In genomic region chr10:107442035-107442505, GRCh38 we compare ENCODE assay signal across 10 cellular contexts.
DNase-seq lines count a peak whose midpoint lies in the region; ATAC-seq and TF ChIP-seq lines count a peak whose summit lies in the region.
"Had no signal": no experiment of that assay in that cellular context is flagged by ENCODE, and none has a peak within 500 bp of the region (broad histone marks: within the 10 kb centered on the region; RNA-seq: fewer than 3 reads in every experiment).

No MANE protein-coding gene starts in this region.

- no peak overlapping the region for H3K4me2 ChIP-seq in mammary epithelial cell (ENCODE audit: insufficient read depth, low read depth, low read length)

- no peaks in the 10 kb centered on the region for H4K20me1 ChIP-seq in mammary epithelial cell (ENCODE audit: insufficient read depth, low read length)

- no peaks in the 10 kb centered on the region for H3K27me3 ChIP-seq in mammary epithelial cell (ENCODE audit: insufficient read depth, low read length)
- no peaks in the 10 kb centered on the region for H3K27me3 ChIP-seq in right lobe of liver

- no peak for TF ChIP-seq POLR2A in right lobe of liver (IDR thresholded peaks at IDR 0.05)

- no peak for TF ChIP-seq CTCF in GM20000 (IDR thresholded peaks at IDR 0.05; ENCODE audit: extremely low read depth, missing control alignments)
- TF ChIP-seq CTCF in mammary epithelial cell (conservative IDR thresholded peaks at IDR 0.05 in 1 of 2, IDR thresholded peaks at IDR 0.05 in 1 of 2; ENCODE audit: extremely low read depth in 1 of 2, insufficient read depth in 1 of 2, low read depth in 1 of 2, low read length in 2 of 2): no peak
- no peak for TF ChIP-seq CTCF in right lobe of liver (IDR thresholded peaks at IDR 0.05)

- intact Hi-C loops in mammary epithelial cell (cut with micrococcal nuclease) (no loop called here), right lobe of liver (cut with DNase I) (no loop called here), left cardiac atrium (cut with DNase I) (no loop called here)

- DNase-seq in AG20443 (ENCODE audit: low spot score) (peak; percentile 41), GM20000 (ENCODE audit: low spot score) (peak; percentile 49), mammary epithelial cell (peak; percentile 82), right lobe of liver (no peak), NCI-H1930 (lab: John Stamatoyannopoulos, UW) (no peak), left cardiac atrium (no peak), NAMALWA (ENCODE audit: low spot score) (no peak)
- DNase-seq: CD4-positive, alpha-beta T cell; Kasumi-1 had no signal

- H3K4me3 ChIP-seq in mammary epithelial cell (replicated peaks in 1 of 3; ENCODE audit: insufficient read depth in 1 of 3, low read depth in 2 of 3, low read length in 3 of 3): no peak overlapping the region
- no peak overlapping the region for H3K4me3 ChIP-seq in right lobe of liver

- H3K9me3 ChIP-seq in mammary epithelial cell (replicated peaks; ENCODE audit: insufficient read depth, low read length) (no peaks in the 10 kb centered on the region), right lobe of liver (no peaks in the 10 kb centered on the region)

- H2AFZ ChIP-seq in mammary epithelial cell (ENCODE audit: low read depth, low read length): no peak overlapping the region

- H3K4me1 ChIP-seq in mammary epithelial cell (ENCODE audit: insufficient read depth, low read length): no peaks in the 10 kb centered on the region
- H3K4me1 ChIP-seq in right lobe of liver: no peaks in the 10 kb centered on the region

- in situ Hi-C loops in mammary epithelial cell (cut with MboI; ENCODE audit: low sequenced_read_pairs in 2 of 2): no loop called here

- H3K9ac ChIP-seq in mammary epithelial cell (ENCODE audit: insufficient read depth, low read length): no peak overlapping the region

- H3K79me2 ChIP-seq in mammary epithelial cell (ENCODE audit: insufficient read depth, low read length): no peaks in the 10 kb centered on the region

- ATAC-seq in HG03159 (IDR thresholded peaks at IDR 0.05; ENCODE audit: unreplicated experiment): peak; percentile 99
- ATAC-seq in right lobe of liver: no peak
- ATAC-seq in left cardiac atrium: no peak

- dilution Hi-C loops in mammary epithelial cell (cut with HindIII; ENCODE audit: low sequenced_read_pairs): no loop called here

- WGBS in mammary epithelial cell (ENCODE audit: low coverage, missing lambda C conversion rate): 58% methylated on average over 5 of the region's 5 CpGs
- WGBS in right lobe of liver (ENCODE audit: insufficient coverage, low coverage, low lambda C conversion rate, missing lambda C conversion rate): 50% methylated on average over 5 of the region's 5 CpGs

- no peak overlapping the region for H3K27ac ChIP-seq in mammary epithelial cell (ENCODE audit: insufficient read depth, low read depth, low read length)
- H3K27ac ChIP-seq in right lobe of liver: no peak overlapping the region

- CTCF ChIA-PET in mammary epithelial cell (lab: Charles Lee; ENCODE audit: low non-redundant PET): no interaction called here

- no TSS peak for BruUV-seq in mammary epithelial cell (replicated peaks; lab: Mats Ljungman, UMichigan)

- H3K36me3 ChIP-seq in mammary epithelial cell (ENCODE audit: insufficient read depth, low read length): no peaks in the 10 kb centered on the region
- no peaks in the 10 kb centered on the region for H3K36me3 ChIP-seq in right lobe of liver

Comparison
In these comparisons a context has a peak if more than half of its experiments do, and no peak if none do; other contexts are left out.
1. DNase-seq: peak in AG20443 (single experiment), GM20000 (single experiment) and mammary epithelial cell (single experiment); none in right lobe of liver (0 of 3), NCI-H1930 (0 of 2), left cardiac atrium (single experiment) and NAMALWA (single experiment).